ENCODE assay signal across 15 cellular contexts in the genomic region with DNA sequence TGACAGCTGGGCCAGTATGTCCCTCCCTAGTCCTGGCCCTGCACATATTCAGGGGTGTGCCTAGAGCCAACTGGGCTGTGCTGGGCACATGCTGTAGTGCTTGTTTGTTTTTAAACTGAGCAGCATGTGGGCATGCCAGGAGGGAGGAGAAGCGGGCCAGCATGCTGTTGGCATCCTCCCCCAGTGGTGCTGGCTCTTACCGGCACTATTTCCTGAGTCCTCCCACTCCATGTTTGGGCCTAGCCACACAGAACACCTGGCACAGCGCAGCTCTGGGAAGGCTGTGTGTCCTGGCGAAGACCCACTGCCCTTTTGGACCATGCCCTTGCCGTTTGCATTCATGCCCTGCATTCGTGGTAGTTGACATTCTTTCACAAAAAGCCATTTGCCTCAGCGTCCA. TPM values are rescaled to one million over a fixed set of nuclear protein-coding genes. Genes with fewer than 3 reads are reported as not detected.
A peak's percentile ranks its signal among the peaks of the same experiment; 100 is the strongest.
DNase-seq lines count a peak whose midpoint lies in the region; ATAC-seq and TF ChIP-seq lines count a peak whose summit lies in the region.
"Had no signal": no experiment of that assay in that cellular context is flagged by ENCODE, and none has a peak within 500 bp of the region (broad histone marks: within the 10 kb centered on the region; RNA-seq: fewer than 3 reads in every experiment).

No MANE protein-coding gene starts in this region.

- H3K36me3 ChIP-seq in left lung = peaks cover 0 to 100% of the 10 kb centered on the region in 2 donors

- no peak for ATAC-seq in left lung
- ATAC-seq: activated CD4-positive, CD25-positive, alpha-beta regulatory T cell treated with anti-CD3 and anti-CD28 coated beads, Interleukin-2, amount 50 U/mL, for 24 hours had no signal

- H3K4me1 ChIP-seq in left lung = no peaks in the 10 kb centered on the region

- H3K27ac ChIP-seq in left lung = no peak overlapping the region
- H3K27ac ChIP-seq: C4-2B had no signal

- no peaks in the 10 kb centered on the region for H3K27me3 ChIP-seq in left lung

- no peak overlapping the region for H3K4me3 ChIP-seq in left lung

- TF ChIP-seq CTCF in left lung (IDR thresholded peaks at IDR 0.05) = no peak

- intact Hi-C loops in left lung (cut with DNase I) = no loop called here

- H3K9me3 ChIP-seq in left lung = no peaks in the 10 kb centered on the region

- DNase-seq in cerebellum (ENCODE audit: low spot score) (peak; percentile 86), left lung (peak; percentile 12 to 27), superior temporal gyrus (ENCODE audit: extremely low spot score) (peak; percentile 29), NCI-H2171 (lab: John Stamatoyannopoulos, UW) (no peak), SKM-1 treated with dmso at 0.1 percent for 144 hours (lab: John Stamatoyannopoulos, UW; ENCODE audit: unreplicated experiment) (no peak)
- DNase-seq: activated T-cell treated with anti-CD3 and anti-CD28 coated beads, Interleukin-2, amount 50 U/mL, for 72 hours; EL; foreskin melanocyte; IMR-90; naive B cell; NCI-H1105; NCI-H446 treated with DMSO at 0.1 percent for 48 hours; small intestine had no signal

RNA-seq across cellular contexts. Expression of a gene that starts 13.4 kb away (rescaled TPM):
- total RNA-seq in cerebellum (45.4 TPM), left lung (10 to 100 TPM; 28.9 to 34.9 TPM)

RNA-seq across cellular contexts. Expression of a gene that starts 22.5 kb away (rescaled TPM):
- total RNA-seq in cerebellum (90.7 TPM), left lung (100 to 1,000 TPM in 1 of 2 donors, 10 to 100 TPM in 1; 63.7 to 111 TPM)

RNA-seq across cellular contexts. Expression of a gene that starts 23.6 kb away (rescaled TPM):
- total RNA-seq in cerebellum (33.6 TPM), left lung (10 to 100 TPM; 40.9 to 60.4 TPM)

RNA-seq across cellular contexts. Expression of a gene that starts 38.2 kb away (rescaled TPM):
- total RNA-seq in cerebellum (7.7 TPM), left lung (10 to 100 TPM; 63.0 to 81.8 TPM)

RNA-seq across cellular contexts. Expression of a gene that starts 57.4 kb away (rescaled TPM):
- total RNA-seq in cerebellum = 1.4 TPM
- 1 to 10 TPM; 1.1 to 1.4 TPM for total RNA-seq in left lung
- total RNA-seq: activated T-cell treated with anti-CD3 and anti-CD28 coated beads, Interleukin-2, amount 50 U/mL, for 72 hours; IMR-90 had no signal

Comparison
In these comparisons a context has a peak if more than half of its experiments do, and no peak if none do; other contexts are left out.
1. DNase-seq: peak in cerebellum (single experiment), left lung (2 of 2) and superior temporal gyrus (single experiment); none in NCI-H2171 (single experiment) and SKM-1 treated with dmso at 0.1 percent for 144 hours (single experiment).